ENCODE assay signal across 16 cellular contexts in the genomic region with DNA sequence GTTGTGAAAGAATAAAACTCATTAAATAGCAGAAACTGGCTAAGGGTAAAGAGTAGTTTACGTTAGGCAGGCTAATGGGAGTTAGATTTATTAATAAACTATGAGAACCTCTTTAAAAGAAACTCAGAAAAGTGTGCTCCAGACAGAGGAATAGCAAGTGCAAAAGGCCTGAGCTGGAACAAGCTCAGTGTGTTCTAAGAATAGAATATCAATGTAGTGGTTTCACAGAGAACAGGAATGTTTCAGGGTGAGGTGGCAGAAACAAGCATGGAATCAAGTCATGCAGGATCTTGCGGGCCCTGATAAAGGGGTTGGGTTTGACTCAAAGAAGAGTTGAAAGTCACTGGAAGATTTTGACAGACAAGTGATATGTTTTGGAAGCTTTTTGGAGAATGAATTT.
DNase-seq lines count a peak whose midpoint lies in the region; ATAC-seq and TF ChIP-seq lines count a peak whose summit lies in the region.
"Had no signal": no experiment of that assay in that cellular context is flagged by ENCODE, and none has a peak within 500 bp of the region (broad histone marks: within the 10 kb centered on the region; RNA-seq: fewer than 3 reads in every experiment).

No MANE protein-coding gene starts in this region.

- TF ChIP-seq CTCF in epithelial cell of esophagus (IDR thresholded peaks at IDR 0.05; ENCODE audit: insufficient read depth, low read depth, low read length, missing control alignments) (no peak), right atrium auricular region (IDR thresholded peaks at IDR 0.05) (no peak)

- H3K4me3 ChIP-seq in epithelial cell of esophagus (ENCODE audit: low read length) (no peak overlapping the region), right atrium auricular region (no peak overlapping the region)

- ATAC-seq in GM18517 (IDR thresholded peaks at IDR 0.05; ENCODE audit: unreplicated experiment): no peak

- H3K27ac ChIP-seq in right atrium auricular region (peak overlapping the region; percentile 21 to 84), substantia nigra (ENCODE audit: low read depth, low read length, poor library complexity, severe bottlenecking) (no peak overlapping the region)
- H3K27ac ChIP-seq: HL-60, KMS-11 had no signal

- H3K27me3 ChIP-seq in right atrium auricular region: no peaks in the 10 kb centered on the region

- H3K4me1 ChIP-seq in right atrium auricular region: peaks cover 0 to 9% of the 10 kb centered on the region in 2 donors
- H3K4me1 ChIP-seq: Caco-2 had no signal

- peaks cover 6 to 11% of the 10 kb centered on the region in 2 donors for H3K9me3 ChIP-seq in right atrium auricular region
- H3K9me3 ChIP-seq: Caco-2 had no signal

- peak; percentile 23 for DNase-seq in AG08396 (ENCODE audit: low spot score)
- DNase-seq in HT1080 (ENCODE audit: low read depth): peak; percentile 16
- DNase-seq in epithelial cell of esophagus (ENCODE audit: low read depth): peak; percentile 53
- DNase-seq in right atrium auricular region (ENCODE audit: low spot score): no peak
- DNase-seq in HuH-7.5 (ENCODE audit: low spot score): no peak
- DNase-seq in activated CD4-positive, alpha-beta T cell treated with anti-CD3 and anti-CD28 coated beads, Interleukin-2, amount 50 U/mL, for 1 hour: no peak
- no peak for DNase-seq in substantia nigra (lab: John Stamatoyannopoulos, UW)
- DNase-seq: AML-193, Caco-2, GOT3, NCI-H1105, NCI-H1694 treated with DMSO at 0.1 percent for 48 hours, NCI-H510A treated with DMSO at 0.1 percent for 48 hours had no signal

- H3K36me3 ChIP-seq in right atrium auricular region: no peaks in the 10 kb centered on the region

Comparison
In these comparisons a context has a peak if more than half of its experiments do, and no peak if none do; other contexts are left out.
1. DNase-seq: peak in AG08396 (single experiment), HT1080 (single experiment) and epithelial cell of esophagus (single experiment); none in right atrium auricular region (single experiment), HuH-7.5 (single experiment), activated CD4-positive, alpha-beta T cell treated with anti-CD3 and anti-CD28 coated beads, Interleukin-2, amount 50 U/mL, for 1 hour (single experiment) and substantia nigra (0 of 49).